8 cellular contexts compared by ENCODE assay signal in the genomic region with DNA sequence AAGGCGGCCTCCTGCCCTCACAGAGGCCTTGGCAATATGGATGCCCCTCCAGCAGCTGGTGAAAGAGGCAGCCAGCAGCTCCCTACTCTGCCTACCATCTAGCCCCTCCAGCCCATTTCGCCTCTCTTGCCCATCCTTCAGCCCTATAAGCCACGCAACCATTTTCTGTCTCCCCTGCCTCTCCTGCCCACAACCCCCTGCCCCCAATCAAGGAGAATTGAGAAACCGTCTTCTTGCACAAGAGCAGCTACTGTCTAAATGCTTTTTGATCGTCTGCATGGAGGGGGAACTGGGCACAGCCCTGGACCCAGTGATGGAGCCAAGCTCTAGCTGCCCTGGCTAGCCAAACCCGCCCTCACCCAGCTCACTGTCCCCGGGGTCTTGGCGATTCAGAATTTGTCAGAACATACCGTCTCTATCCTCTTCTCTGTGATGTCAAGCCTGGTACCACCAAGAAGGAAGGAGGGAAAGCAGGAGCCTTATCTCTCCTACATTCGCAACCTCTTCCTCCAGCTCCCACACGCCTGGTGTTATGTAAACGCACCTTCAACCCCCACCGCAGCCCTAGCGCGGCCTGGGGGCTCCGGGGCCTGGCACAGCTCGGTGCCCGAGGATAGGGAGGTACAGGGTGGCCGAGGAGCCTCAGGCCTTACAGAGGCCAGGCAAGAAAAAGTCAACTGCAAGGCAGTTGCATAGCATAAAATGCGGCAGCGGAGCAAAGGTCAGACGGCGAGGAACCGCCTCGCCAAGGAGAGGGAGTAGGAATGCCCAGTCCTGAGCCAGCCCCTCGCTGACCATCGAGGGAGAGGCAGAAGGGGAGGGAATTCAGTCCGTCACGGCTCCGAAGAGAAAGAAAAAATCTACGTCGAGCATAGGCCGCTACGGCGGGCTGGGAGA. TPM values are rescaled to one million over a fixed set of nuclear protein-coding genes. Genes with fewer than 3 reads are reported as not detected.
DNase-seq lines count a peak whose midpoint lies in the region; ATAC-seq and TF ChIP-seq lines count a peak whose summit lies in the region.

No MANE protein-coding gene starts in this region.

- no peak for TF ChIP-seq CTCF in CD14-positive monocyte (IDR thresholded peaks at IDR 0.05)
- no peak for TF ChIP-seq CTCF in body of pancreas (IDR thresholded peaks at IDR 0.05)

- peaks cover 29% of the 10 kb centered on the region for H3K4me1 ChIP-seq in body of pancreas
- H3K4me1 ChIP-seq in subcutaneous abdominal adipose tissue (ENCODE audit: control insufficient read depth in 5 of 5, insufficient read depth in 5 of 5, low read length in 5 of 5): peaks cover 23 to 79% (median 76%) of the 10 kb centered on the region in 5 donors

- H3K4me3 Mint-ChIP-seq in CD14-positive monocyte: peak overlapping the region; percentile 67 to 87

- H3K27me3 Mint-ChIP-seq in CD14-positive monocyte (ENCODE audit: low read depth in 3 of 3): peaks cover 86 to 93% (median 92%) of the 10 kb centered on the region in 3 donors

- peak overlapping the region; percentile 5 to 83 (median 74) for H3K27ac ChIP-seq in body of pancreas
- peak overlapping the region; percentile 97 for H3K27ac ChIP-seq in subcutaneous abdominal adipose tissue (ENCODE audit: low read depth, low read length)

- H3K27ac Mint-ChIP-seq in CD14-positive monocyte: no peak overlapping the region

- H3K36me3 ChIP-seq in MG63 (peaks cover 19% of the 10 kb centered on the region), body of pancreas (replicated peaks in 1 of 2; ENCODE audit: insufficient read depth in 1 of 2, low read depth in 2 of 2) (no peaks in the 10 kb centered on the region), subcutaneous abdominal adipose tissue (ENCODE audit: control insufficient read depth in 5 of 5, insufficient read depth in 5 of 5, low read length in 5 of 5) (no peaks in the 10 kb centered on the region)

- TF ChIP-seq POLR2A in body of pancreas (IDR thresholded peaks at IDR 0.05): no peak

- peaks cover 3 to 7% of the 10 kb centered on the region in 2 donors for H3K36me3 Mint-ChIP-seq in CD14-positive monocyte

- H3K4me3 ChIP-seq in MG63 (peak overlapping the region; percentile 87), body of pancreas (peak overlapping the region; percentile 6 to 34), subcutaneous abdominal adipose tissue (ENCODE audit: low read depth in 1 of 5, low read length in 5 of 5) (peak overlapping the region; percentile 78 to 92 (median 91))

- no peaks in the 10 kb centered on the region for H3K9me3 ChIP-seq in MG63
- H3K9me3 ChIP-seq in body of pancreas: no peaks in the 10 kb centered on the region
- no peaks in the 10 kb centered on the region for H3K9me3 ChIP-seq in subcutaneous abdominal adipose tissue (ENCODE audit: control insufficient read depth in 5 of 5, low read length in 5 of 5)

- DNase-seq in CD14-positive monocyte (ENCODE audit: low spot score): no peak
- DNase-seq in MG63: peak; percentile 59
- DNase-seq in body of pancreas: peak in 2 of 4 donors; percentile 17
- peak; percentile 29 for DNase-seq in kidney glomerular epithelial cell (lab: John Stamatoyannopoulos, UW)
- DNase-seq in cerebellar cortex (ENCODE audit: low spot score): no peak
- DNase-seq in NCI-H2081 (lab: John Stamatoyannopoulos, UW): no peak

- no peak for ATAC-seq in body of pancreas
- ATAC-seq in GM19351 (IDR thresholded peaks at IDR 0.05; ENCODE audit: unreplicated experiment): no peak

- H3K9me3 Mint-ChIP-seq in CD14-positive monocyte: peaks cover 0 to 29% (median 9%) of the 10 kb centered on the region in 7 donors

- intact Hi-C loops in CD14-positive monocyte (cut with micrococcal nuclease): no loop called here
- intact Hi-C loops in body of pancreas (cut with DNase I): no loop called here

- peak overlapping the region; percentile 77 to 98 (median 93) for H3K9ac ChIP-seq in subcutaneous abdominal adipose tissue (ENCODE audit: low read length in 5 of 5)

- H3K4me1 Mint-ChIP-seq in CD14-positive monocyte: peaks cover 43% of the 10 kb centered on the region

- H3K27me3 ChIP-seq in MG63 (no peaks in the 10 kb centered on the region), body of pancreas (peaks cover 0 to 5% of the 10 kb centered on the region in 2 donors), subcutaneous abdominal adipose tissue (ENCODE audit: control insufficient read depth in 5 of 5, insufficient read depth in 4 of 5, low read length in 5 of 5) (peaks cover 0 to 6% (median 0%) of the 10 kb centered on the region in 5 donors)

- WGBS in body of pancreas, 2 donors: 19 to 28% methylated on average over 31 to 35 of the region's 35 CpGs

RNA-seq across cellular contexts. Expression of gene SPRY4, which starts 1.1 kb away (rescaled TPM):
- polyA plus RNA-seq in CD14-positive monocyte: not detected
- total RNA-seq in MG63 (2014; rRNA removed; shearing (Covaris generic); ENCODE audit: low replicate concordance): 3.9 and 5.5 TPM in 2 replicates
- 10 to 100 TPM in 1 of 2 donors, 1 to 10 TPM in 1; 6.7 to 18.5 TPM for total RNA-seq in body of pancreas

Comparison
In these comparisons a context has a peak if more than half of its experiments do, and no peak if none do; other contexts are left out.
1. DNase-seq: peak in MG63 (single experiment) and kidney glomerular epithelial cell (single experiment); none in CD14-positive monocyte (single experiment), cerebellar cortex (single experiment) and NCI-H2081 (0 of 2).
2. H3K4me3 ChIP-seq: peak in every context shown above with its lines; median percentile 91 in subcutaneous abdominal adipose tissue; 87 in MG63; 20 in body of pancreas.